9 cellular contexts compared by ENCODE assay signal in the genomic region with DNA sequence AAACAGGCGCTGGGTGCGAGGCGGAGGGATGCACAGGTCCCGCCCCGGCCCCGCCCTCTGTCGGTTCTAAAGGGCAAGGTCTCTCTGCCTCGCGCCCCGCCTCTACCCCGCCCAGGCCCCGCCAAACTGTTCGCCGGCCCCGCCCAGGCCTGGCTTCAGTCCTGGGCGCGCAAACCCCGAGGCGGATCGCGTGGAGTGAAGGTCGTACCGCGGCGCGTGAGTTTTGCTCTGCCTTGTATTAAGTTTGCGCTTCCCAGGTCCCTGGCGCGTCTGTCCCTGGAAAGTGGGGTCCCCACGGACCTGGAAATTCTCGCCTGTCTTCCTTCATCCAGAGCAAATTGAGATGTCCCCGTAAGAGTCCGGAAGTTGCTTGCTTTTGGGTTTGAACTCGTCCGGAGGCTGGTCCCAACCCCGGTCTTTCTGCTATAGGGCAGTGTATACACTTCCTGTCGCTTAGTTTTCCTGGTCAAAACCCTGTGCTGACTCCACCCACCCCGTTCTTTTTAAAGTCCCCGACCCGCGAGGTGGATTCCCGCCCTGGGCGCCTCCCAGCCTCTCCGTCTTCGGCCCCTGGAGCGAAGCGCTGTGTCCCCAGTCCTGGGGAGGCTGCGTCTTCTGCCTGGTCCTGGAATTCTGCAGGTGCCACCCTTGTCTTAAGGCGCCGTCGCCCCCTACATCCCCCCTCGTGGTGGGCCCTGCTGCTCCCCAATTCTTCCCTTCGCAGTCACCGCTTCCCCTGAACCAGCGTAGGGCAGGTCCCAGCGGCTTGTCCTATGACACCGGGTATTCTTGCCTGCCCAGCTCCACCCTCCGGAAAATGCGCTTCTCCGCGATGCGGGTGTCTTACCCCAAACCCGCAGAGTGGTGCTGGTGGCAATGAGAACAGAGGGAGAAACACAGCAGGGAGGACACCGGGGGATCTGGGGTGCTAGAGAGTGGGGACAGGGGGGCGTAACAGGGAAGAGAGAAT. TPM values are rescaled to one million over a fixed set of nuclear protein-coding genes. Genes with fewer than 3 reads are reported as not detected.
A peak's percentile ranks its signal among the peaks of the same experiment; 100 is the strongest.
DNase-seq lines count a peak whose midpoint lies in the region; ATAC-seq and TF ChIP-seq lines count a peak whose summit lies in the region.
"Had no signal": no experiment of that assay in that cellular context is flagged by ENCODE, and none has a peak within 500 bp of the region (broad histone marks: within the 10 kb centered on the region; RNA-seq: fewer than 3 reads in every experiment).

No MANE protein-coding gene starts in this region.

- TF ChIP-seq CTCF in BJ (IDR thresholded peaks at IDR 0.05; ENCODE audit: insufficient read depth, low read depth, low read length), result peak; percentile 42; the same call in 1 of the 2 replicates

- POLR2A ChIA-PET in BJ (lab: Charles Lee), result no interaction called here

- H3K9ac ChIP-seq in muscle layer of colon (ENCODE audit: low read length), result no peak overlapping the region

- 0 out of 2 replicates have a peak, but pooled peaks cover 2% of the 10 kb centered on the region for H3K36me3 ChIP-seq in BJ (ENCODE audit: control insufficient read depth, insufficient read depth, low read length)
- peaks cover 4% of the 10 kb centered on the region for H3K36me3 ChIP-seq in muscle layer of colon (ENCODE audit: insufficient read depth, low read length)

- H3K27ac ChIP-seq in epithelial cell of prostate, result peak overlapping the region; percentile 59
- H3K27ac ChIP-seq in muscle layer of colon (ENCODE audit: low read depth, low read length), result peak overlapping the region; percentile 72

- H3K4me3 ChIP-seq in BJ (ENCODE audit: low read depth, low read length), result peak overlapping the region; percentile 56
- H3K4me3 ChIP-seq in muscle layer of colon (ENCODE audit: low read depth in 1 of 2, low read length in 2 of 2), result peak overlapping the region; percentile 40 to 72

- H3K9me3 ChIP-seq in muscle layer of colon (ENCODE audit: low read length), result no peaks in the 10 kb centered on the region

- CTCF ChIA-PET in BJ (lab: Yijun Ruan, JAX), result interaction anchor here (0.8 kb wide), 1 partner anchor 10 kb away, joined by 4 read pairs; no protein-coding TSS in a partner anchor

- DNase-seq in BJ (ENCODE audit: low read depth), result peak; percentile 24
- DNase-seq in LHCN-M2 (ENCODE audit: low read depth), result peak; percentile 68
- DNase-seq in activated T-cell treated with anti-CD3 and anti-CD28 coated beads for 4 hours, result peak; percentile 88
- DNase-seq in epithelial cell of prostate (ENCODE audit: low read depth, low spot score), result no peak
- peak; percentile 85 to 86 for DNase-seq in stimulated activated CD8-positive, alpha-beta memory T cell treated with anti-CD3 and anti-CD28 coated beads, Interleukin-4, amount 100 ng/mL, for 1 hour (ENCODE audit: low read depth in 2 of 2, low spot score in 1 of 2)
- no peak for DNase-seq in NCI-H2081 treated with DMSO at 0.1 percent for 48 hours (lab: John Stamatoyannopoulos, UW)

- peak; percentile 85 for ATAC-seq in GM21360 (IDR thresholded peaks at IDR 0.05; ENCODE audit: unreplicated experiment)
- ATAC-seq: HCT116 had no signal

- peaks cover 8% of the 10 kb centered on the region for H3K4me1 ChIP-seq in muscle layer of colon (ENCODE audit: insufficient read depth, low read length)

- H3K27me3 ChIP-seq in BJ (ENCODE audit: control insufficient read depth, insufficient read depth, low read length), result no peaks in the 10 kb centered on the region
- H3K27me3 ChIP-seq in muscle layer of colon (ENCODE audit: control insufficient read depth in 1 of 2, insufficient read depth in 2 of 2, low read length in 2 of 2), result no peaks in the 10 kb centered on the region

RNA-seq across cellular contexts. Expression of gene ZNF808, which starts 8.6 kb away (rescaled TPM):
- polyA plus RNA-seq in BJ (2011; rRNA removed), result 2.8 and 4.5 TPM in 2 replicates
- 7.6 and 8.7 TPM in 2 replicates for polyA minus RNA-seq in BJ (2011; rRNA and poly(A)+ RNA removed)
- 14.7 and 16.1 TPM in 2 replicates for total RNA-seq in LHCN-M2 (2014; rRNA removed)
- 3.2 TPM for polyA plus RNA-seq in LHCN-M2 (2012)

RNA-seq across cellular contexts. Expression of gene ZNF701, which starts 34.0 kb away (rescaled TPM):
- 3.8 and 6.0 TPM in 2 replicates for polyA plus RNA-seq in BJ (2011; rRNA removed)
- 6.9 and 8.0 TPM in 2 replicates for polyA minus RNA-seq in BJ (2011; rRNA and poly(A)+ RNA removed)
- 6.5 and 8.0 TPM in 2 replicates for total RNA-seq in LHCN-M2 (2014; rRNA removed)
- 2.2 TPM for polyA plus RNA-seq in LHCN-M2 (2012)

Comparison
In these comparisons a context has a peak if more than half of its experiments do, and no peak if none do; other contexts are left out.
1. DNase-seq: peak in BJ (single experiment), LHCN-M2 (single experiment), activated T-cell treated with anti-CD3 and anti-CD28 coated beads for 4 hours (single experiment) and stimulated activated CD8-positive, alpha-beta memory T cell treated with anti-CD3 and anti-CD28 coated beads, Interleukin-4, amount 100 ng/mL, for 1 hour (2 of 2); none in epithelial cell of prostate (single experiment) and NCI-H2081 treated with DMSO at 0.1 percent for 48 hours (single experiment).